In the genomic region with DNA sequence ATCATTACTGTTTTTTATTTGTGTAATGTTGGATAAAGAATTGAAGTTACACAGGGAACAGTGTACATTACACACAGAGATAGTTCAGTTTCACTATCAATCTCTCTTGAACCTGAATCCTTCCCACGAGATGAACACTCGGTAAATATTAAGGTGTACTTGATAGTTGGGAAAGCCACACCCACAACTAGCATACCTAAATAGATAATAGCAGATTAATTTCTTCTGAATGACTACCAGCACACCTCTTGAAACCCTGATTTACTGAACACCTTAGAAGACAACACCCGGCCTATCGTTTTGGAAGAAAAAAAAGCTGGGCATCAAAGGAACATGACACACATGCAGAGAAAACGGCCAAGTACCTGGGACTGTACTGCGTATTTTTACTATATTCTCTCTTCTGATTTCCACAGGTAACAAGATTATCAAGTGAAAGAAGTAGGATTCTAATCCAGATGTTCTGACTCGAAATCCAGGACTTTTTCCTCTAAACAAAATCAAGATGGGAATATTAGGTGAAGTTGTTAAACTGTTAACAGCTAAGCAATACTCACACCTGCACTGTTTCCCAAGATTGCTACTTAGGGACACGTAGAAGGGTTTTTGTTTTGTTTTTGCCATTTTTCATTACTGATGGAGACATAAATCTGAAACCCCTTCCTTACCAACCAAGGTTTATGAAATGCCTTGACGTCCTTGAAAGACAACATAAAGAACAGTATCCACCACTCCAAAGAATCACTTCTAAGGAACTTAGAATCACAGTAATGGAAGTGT, we compare ENCODE assay signal across 8 cellular contexts. TPM values are rescaled to one million over a fixed set of nuclear protein-coding genes. Genes with fewer than 3 reads are reported as not detected.
DNase-seq lines count a peak whose midpoint lies in the region; ATAC-seq and TF ChIP-seq lines count a peak whose summit lies in the region.

No MANE protein-coding gene starts in this region.

- ATAC-seq in aorta (ENCODE audit: low FRiP score) (no peak), HG02981 (IDR thresholded peaks at IDR 0.05; ENCODE audit: unreplicated experiment) (no peak), HG03342 (IDR thresholded peaks at IDR 0.05; ENCODE audit: unreplicated experiment) (no peak)

- in situ Hi-C loops in KBM-7 (cut with MboI; ENCODE audit: low pct_unique_long_range_greater_than_20kb, low sequenced_read_pairs): no loop called here

- H3K36me3 ChIP-seq in mesodermal cell (ENCODE audit: control insufficient read depth, insufficient read depth, low read length) (peaks cover 6% of the 10 kb centered on the region), aorta (ENCODE audit: control insufficient read depth in 1 of 2, insufficient read depth in 2 of 2, low read length in 1 of 2) (no peaks in the 10 kb centered on the region)

- no peak for TF ChIP-seq CTCF in cardiac fibroblast (IDR thresholded peaks at IDR 0.05; ENCODE audit: low read depth, low read length)

- WGBS in mesodermal cell (ENCODE audit: insufficient coverage in 2 of 2), 2 experiments: 71 to 83% methylated on average over 2 of the region's 9 CpGs
- 27 to 47% methylated on average over 9 of the region's 9 CpGs for WGBS in aorta, 2 donors

- H3K27me3 ChIP-seq in aorta (ENCODE audit: control insufficient read depth in 1 of 2, insufficient read depth in 2 of 2, low read length in 1 of 2): no peaks in the 10 kb centered on the region

- no peaks in the 10 kb centered on the region for H3K4me1 ChIP-seq in mesodermal cell (ENCODE audit: control insufficient read depth, insufficient read depth, low read length, poor library complexity, severe bottlenecking)
- H3K4me1 ChIP-seq in aorta (ENCODE audit: control insufficient read depth in 1 of 2, insufficient read depth in 2 of 2, low read length in 2 of 2): peaks cover 0 to 1% of the 10 kb centered on the region in 2 donors

- intact Hi-C loops in aorta (cut with DNase I): no loop called here

- H3K9me3 ChIP-seq in mesodermal cell (ENCODE audit: control insufficient read depth, low read length) (peaks cover 10% of the 10 kb centered on the region), aorta (ENCODE audit: control insufficient read depth, low read length) (no peaks in the 10 kb centered on the region)

- no peak overlapping the region for H3K27ac ChIP-seq in mesodermal cell (ENCODE audit: low read depth, low read length, severe bottlenecking)
- H3K27ac ChIP-seq in aorta (ENCODE audit: low read depth in 1 of 2, low read length in 2 of 2): no peak overlapping the region

- peak overlapping the region; percentile 100 for H3K4me3 ChIP-seq in cardiac fibroblast (replicated peaks in 1 of 2; ENCODE audit: low read depth in 2 of 2, low read length in 2 of 2)
- peak overlapping the region; percentile 96 for H3K4me3 ChIP-seq in mesodermal cell (ENCODE audit: extremely low read depth, insufficient read depth, low read length, poor library complexity, severe bottlenecking)
- peak overlapping the region; percentile 82 to 89 for H3K4me3 ChIP-seq in aorta (ENCODE audit: low read length in 2 of 2)

- DNase-seq in AG08395 (ENCODE audit: low spot score): peak; percentile 6
- DNase-seq in KBM-7: peak; percentile 8
- peak; percentile 1 to 18 for DNase-seq in cardiac fibroblast (ENCODE audit: low read depth in 2 of 2)
- DNase-seq in aorta: no peak
- no peak for DNase-seq in NCI-H524 treated with DMSO at 0.1 percent for 48 hours (lab: John Stamatoyannopoulos, UW)

RNA-seq across cellular contexts. Expression of a gene that starts 1.0 kb away (rescaled TPM):
- polyA plus RNA-seq in mesodermal cell (2013, experiment 1 of 2): 10.9 TPM
- 12.4 TPM for polyA plus RNA-seq in mesodermal cell (2013, experiment 2 of 2)
- total RNA-seq in aorta: 10 to 100 TPM; 22.6 to 28.0 TPM
- polyA plus RNA-seq in aorta: 1 to 10 TPM; 6.5 to 7.1 TPM

RNA-seq across cellular contexts. Expression of a gene that starts 6.2 kb away (rescaled TPM):
- polyA plus RNA-seq in mesodermal cell (2013, experiment 1 of 2): not detected
- polyA plus RNA-seq in mesodermal cell (2013, experiment 2 of 2): not detected
- under 1 TPM; 0.19 to 0.78 TPM for total RNA-seq in aorta
- polyA plus RNA-seq in aorta: under 1 TPM in 1 of 2 donors, not detected in 1; 0.36 TPM

Comparison
In these comparisons a context has a peak if more than half of its experiments do, and no peak if none do; other contexts are left out.
1. DNase-seq: peak in AG08395 (single experiment), KBM-7 (single experiment) and cardiac fibroblast (2 of 2); none in aorta (0 of 2) and NCI-H524 treated with DMSO at 0.1 percent for 48 hours (single experiment).
2. Peak in every context shown above with its lines, with median percentiles within 50 percentile points of each other: H3K4me3 ChIP-seq.